ENCODE assay signal across 15 cellular contexts in the genomic region with DNA sequence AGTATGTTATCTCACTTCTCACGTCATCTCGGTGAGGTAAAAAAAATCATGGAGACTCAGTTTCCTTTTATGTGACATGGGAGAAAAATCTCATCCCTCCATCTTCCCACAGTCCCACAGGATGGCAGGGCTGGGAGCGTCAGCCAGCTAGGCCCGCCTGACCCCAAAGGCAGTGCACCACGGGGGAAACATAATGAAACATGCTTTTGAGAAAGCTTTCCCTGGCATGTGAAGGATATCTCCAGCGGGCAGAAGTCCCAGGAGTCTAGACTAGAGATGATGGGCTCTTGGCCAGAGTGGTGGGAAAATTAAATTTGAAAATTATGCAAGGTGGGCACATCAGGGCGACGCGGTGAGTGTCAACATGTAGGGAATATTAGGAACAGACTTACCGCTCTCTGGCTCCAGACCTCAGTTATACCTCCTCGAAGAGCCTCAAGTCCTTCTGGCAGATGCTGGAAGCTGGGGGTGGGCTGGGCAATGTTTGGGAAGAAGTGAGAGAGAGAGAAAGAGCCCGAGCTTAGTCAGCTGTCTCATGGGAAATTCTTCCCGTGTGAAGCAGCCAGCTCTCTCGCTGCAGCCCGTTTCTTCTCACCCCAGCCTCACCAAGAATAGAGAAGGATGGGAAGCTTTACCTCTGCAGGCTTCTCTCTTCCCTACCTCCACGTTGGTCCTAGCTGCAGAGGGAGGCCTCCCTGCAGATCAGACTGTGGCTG. TPM values are rescaled to one million over a fixed set of nuclear protein-coding genes. Genes with fewer than 3 reads are reported as not detected.
DNase-seq lines count a peak whose midpoint lies in the region; ATAC-seq and TF ChIP-seq lines count a peak whose summit lies in the region.
"Had no signal": no experiment of that assay in that cellular context is flagged by ENCODE, and none has a peak within 500 bp of the region (broad histone marks: within the 10 kb centered on the region; RNA-seq: fewer than 3 reads in every experiment).

No MANE protein-coding gene starts in this region.

- H3K4me3 ChIP-seq in HFF-Myc (replicated peaks; ENCODE audit: low read depth, low read length) (no peak overlapping the region), left lung (no peak overlapping the region)

- DNase-seq in HFF-Myc (ENCODE audit: extremely low read depth, low read depth), result peak; percentile 4
- no peak for DNase-seq in chondrocyte (ENCODE audit: low spot score)
- no peak for DNase-seq in left lung
- DNase-seq in COR-L47 (lab: John Stamatoyannopoulos, UW), result no peak
- DNase-seq in stimulated activated CD4-positive, alpha-beta T cell treated with anti-CD3 and anti-CD28 coated beads, Interleukin-12 subunit alpha, Interleukin-12 subunit beta, amount 100 ng/mL, for 4 hours, result no peak
- DNase-seq: activated CD4-positive, alpha-beta T cell treated with anti-CD3 and anti-CD28 coated beads, Interleukin-2, amount 10 ng/mL, durations not matched to agents 24 days and 14 days; activated naive CD4-positive, alpha-beta T cell treated with anti-CD3 and anti-CD28 coated beads, Interleukin-2, amount 50 U/mL, for 16 hours; foreskin melanocyte; midbrain; NCI-H2081 treated with DMSO at 0.1 percent for 48 hours; SHP77 treated with DMSO at 0.1 percent for 48 hours; stimulated activated CD4-positive, alpha-beta T cell treated with anti-CD3 and anti-CD28 coated beads, Interleukin-2, amount 100 ng/mL, for 24 hours had no signal

- peak overlapping the region; percentile 56 for H3K4me3 Mint-ChIP-seq in chondrocyte (ENCODE audit: unreplicated experiment)
- H3K4me3 Mint-ChIP-seq: activated CD4-positive, alpha-beta T cell treated with anti-CD3 and anti-CD28 coated beads, Interleukin-2, amount 10 ng/mL, durations not matched to agents 24 days and 14 days had no signal

- H3K36me3 ChIP-seq in left lung, result peaks cover 0 to 27% of the 10 kb centered on the region in 2 donors

- no peak overlapping the region for H3K27ac Mint-ChIP-seq in chondrocyte (ENCODE audit: unreplicated experiment)
- H3K27ac Mint-ChIP-seq: activated CD4-positive, alpha-beta T cell treated with anti-CD3 and anti-CD28 coated beads, Interleukin-2, amount 10 ng/mL, durations not matched to agents 24 days and 14 days had no signal

- H3K36me3 Mint-ChIP-seq in chondrocyte (ENCODE audit: low read depth), result peaks cover 27% of the 10 kb centered on the region

- intact Hi-C loops in left lung (cut with DNase I), result loop anchor here in 1 of 2 donors (10.0 kb wide), 1 partner anchor 517 kb away; no protein-coding TSS in a partner anchor

- no peaks in the 10 kb centered on the region for H3K9me3 ChIP-seq in left lung

- no peaks in the 10 kb centered on the region for H3K4me1 Mint-ChIP-seq in chondrocyte (ENCODE audit: low read depth)
- H3K4me1 Mint-ChIP-seq: activated CD4-positive, alpha-beta T cell treated with anti-CD3 and anti-CD28 coated beads, Interleukin-2, amount 10 ng/mL, durations not matched to agents 24 days and 14 days had no signal

- H3K27ac ChIP-seq in left lung (peak overlapping the region in 1 of 2 donors; percentile 13), temporal lobe (ENCODE audit: low read depth, low read length) (peak overlapping the region; percentile 72)

- H3K27me3 Mint-ChIP-seq in chondrocyte (ENCODE audit: low read depth), result no peaks in the 10 kb centered on the region
- H3K27me3 Mint-ChIP-seq: activated CD4-positive, alpha-beta T cell treated with anti-CD3 and anti-CD28 coated beads, Interleukin-2, amount 10 ng/mL, durations not matched to agents 24 days and 14 days had no signal

- H3K27me3 ChIP-seq in left lung, result no peaks in the 10 kb centered on the region

- TF ChIP-seq CTCF in HFF-Myc (IDR thresholded peaks at IDR 0.05; ENCODE audit: low read depth, low read length, missing control alignments), result no peak
- no peak for TF ChIP-seq CTCF in chondrocyte (IDR thresholded peaks at IDR 0.05)
- no peak for TF ChIP-seq CTCF in left lung (IDR thresholded peaks at IDR 0.05)

- H3K4me1 ChIP-seq in left lung, result peaks cover 0 to 6% of the 10 kb centered on the region in 2 donors

- ATAC-seq in left lung, result peak; percentile 33
- ATAC-seq in GM19035 (IDR thresholded peaks at IDR 0.05; ENCODE audit: unreplicated experiment), result no peak
- ATAC-seq in GM21515 (IDR thresholded peaks at IDR 0.05; ENCODE audit: unreplicated experiment), result no peak

- H3K9me3 Mint-ChIP-seq in chondrocyte (ENCODE audit: low read depth), result no peaks in the 10 kb centered on the region
- H3K9me3 Mint-ChIP-seq: activated CD4-positive, alpha-beta T cell treated with anti-CD3 and anti-CD28 coated beads, Interleukin-2, amount 10 ng/mL, durations not matched to agents 24 days and 14 days had no signal

RNA-seq across cellular contexts. Expression of gene MOCS1, which starts 52.3 kb away (rescaled TPM):
- total RNA-seq in chondrocyte (13.3 to 36.6 TPM (median 35.2 TPM) in 3 replicates), left lung (10 to 100 TPM; 18.0 to 22.1 TPM), temporal lobe (5.7 TPM)
